15 cellular contexts compared by ENCODE assay signal in genomic region chr11:31882951-31883392, GRCh38.
DNase-seq lines count a peak whose midpoint lies in the region; ATAC-seq and TF ChIP-seq lines count a peak whose summit lies in the region.
"Had no signal": no experiment of that assay in that cellular context is flagged by ENCODE, and none has a peak within 500 bp of the region (broad histone marks: within the 10 kb centered on the region; RNA-seq: fewer than 3 reads in every experiment).

No MANE protein-coding gene starts in this region.

- H3K4me3 Mint-ChIP-seq in osteocyte (ENCODE audit: unreplicated experiment), result no peak overlapping the region
- H3K4me3 Mint-ChIP-seq: HFFc6 had no signal

- no peak overlapping the region for H3K4me3 ChIP-seq in HAP-1
- H3K4me3 ChIP-seq: ascending aorta; BLaER1 treated with 17β-estradiol and CSF1 and Interleukin-3, amounts not matched to agents 10 nM and 100 nM had no signal

- H3K9me3 ChIP-seq in HAP-1, result no peaks in the 10 kb centered on the region
- H3K9me3 ChIP-seq: ascending aorta; BLaER1 treated with 17β-estradiol and CSF1 and Interleukin-3, amounts not matched to agents 10 nM and 100 nM had no signal

- no peak for TF ChIP-seq CTCF in foreskin keratinocyte (conservative IDR thresholded peaks at IDR 0.05)
- no peak for TF ChIP-seq CTCF in osteocyte (IDR thresholded peaks at IDR 0.05)

- H3K4me1 Mint-ChIP-seq in osteocyte (ENCODE audit: unreplicated experiment), result peaks cover 18% of the 10 kb centered on the region

- DNase-seq in ELF-1 (ENCODE audit: low read depth, low spot score) (peak; percentile 92), NCI-H446 (lab: John Stamatoyannopoulos, UW) (peak; percentile 67 to 73), foreskin keratinocyte (no peak), osteocyte (ENCODE audit: extremely low spot score, unreplicated experiment) (peak; percentile 85), SK-N-DZ (ENCODE audit: low spot score) (no peak), HCEC 1CT (no peak), HAP-1 (ENCODE audit: low spot score in 2 of 2) (no peak)
- DNase-seq: DMS79 treated with DMSO at 0.1 percent for 48 hours, HFFc6, NCI-H1048, NCI-H2171 treated with DMSO at 0.1 percent for 48 hours had no signal

- H3K36me3 ChIP-seq in HAP-1 (replicated peaks), result no peaks in the 10 kb centered on the region
- H3K36me3 ChIP-seq: ascending aorta; BLaER1 treated with 17β-estradiol and CSF1 and Interleukin-3, amounts not matched to agents 10 nM and 100 nM had no signal

- H3K36me3 Mint-ChIP-seq in osteocyte (ENCODE audit: unreplicated experiment), result no peaks in the 10 kb centered on the region

- H3K27me3 ChIP-seq in foreskin keratinocyte (peaks cover 3% of the 10 kb centered on the region), HAP-1 (ENCODE audit: low read depth) (peaks cover 40% of the 10 kb centered on the region)
- H3K27me3 ChIP-seq: ascending aorta; BLaER1 treated with 17β-estradiol and CSF1 and Interleukin-3, amounts not matched to agents 10 nM and 100 nM had no signal

- no peak overlapping the region for H3K27ac Mint-ChIP-seq in osteocyte (ENCODE audit: unreplicated experiment)
- H3K27ac Mint-ChIP-seq: HFFc6 had no signal

- in situ Hi-C loops in HAP-1 (cut with MboI; ENCODE audit: low sequenced_read_pairs), result no loop called here

- H3K27me3 Mint-ChIP-seq in osteocyte (ENCODE audit: unreplicated experiment), result peaks cover 5% of the 10 kb centered on the region

- no peaks in the 10 kb centered on the region for H3K9me3 Mint-ChIP-seq in osteocyte (ENCODE audit: unreplicated experiment)
- H3K9me3 Mint-ChIP-seq: HFFc6 had no signal

- H3K4me1 ChIP-seq in foreskin keratinocyte (no peaks in the 10 kb centered on the region), HAP-1 (no peaks in the 10 kb centered on the region)
- H3K4me1 ChIP-seq: ascending aorta; BLaER1 treated with 17β-estradiol and CSF1 and Interleukin-3, amounts not matched to agents 10 nM and 100 nM; parathyroid adenoma had no signal

- ATAC-seq in foreskin keratinocyte (peak; percentile 56), HG02571 (IDR thresholded peaks at IDR 0.05; ENCODE audit: unreplicated experiment) (no peak)

- no peak overlapping the region for H3K27ac ChIP-seq in foreskin keratinocyte
- H3K27ac ChIP-seq: ascending aorta; BLaER1 treated with 17β-estradiol and CSF1 and Interleukin-3, amounts not matched to agents 10 nM and 100 nM; parathyroid adenoma had no signal

Comparison
In these comparisons a context has a peak if more than half of its experiments do, and no peak if none do; other contexts are left out.
1. DNase-seq: peak in ELF-1 (single experiment), NCI-H446 (2 of 2) and osteocyte (single experiment); none in foreskin keratinocyte (0 of 2), SK-N-DZ (single experiment), HCEC 1CT (single experiment) and HAP-1 (0 of 2).